ENCODE assay signal across 24 cellular contexts in the genomic region with DNA sequence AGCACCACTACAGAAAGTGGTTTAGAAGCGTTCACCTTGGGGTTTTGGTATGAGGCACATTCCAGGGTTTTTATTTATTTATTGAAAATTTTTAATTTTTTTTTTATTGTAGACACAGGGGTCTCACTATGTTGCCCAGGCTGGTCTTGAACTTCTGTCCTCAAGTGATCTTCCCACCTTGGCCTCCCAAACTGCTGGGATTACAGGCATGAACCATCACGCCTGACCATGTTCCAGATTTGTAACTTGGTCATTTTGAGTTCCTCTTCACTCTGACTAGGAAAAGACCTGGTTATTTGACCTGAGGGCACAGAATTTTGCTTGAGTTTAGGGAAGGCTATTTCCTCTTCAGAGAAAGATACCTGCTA. TPM values are rescaled to one million over a fixed set of nuclear protein-coding genes. Genes with fewer than 3 reads are reported as not detected.
DNase-seq lines count a peak whose midpoint lies in the region; ATAC-seq, FAIRE-seq and TF ChIP-seq lines count a peak whose summit lies in the region.
"Had no signal": no experiment of that assay in that cellular context is flagged by ENCODE, and none has a peak within 500 bp of the region (broad histone marks: within the 10 kb centered on the region; RNA-seq: fewer than 3 reads in every experiment).

No MANE protein-coding gene starts in this region.

- dilution Hi-C loops in mammary epithelial cell (cut with HindIII; ENCODE audit: low sequenced_read_pairs): loop anchor here (10.0 kb wide), 1 partner anchor 65 kb away; no protein-coding TSS in a partner anchor

- H3K36me3 Mint-ChIP-seq in MCF 10A (ENCODE audit: insufficient read depth, unreplicated experiment) (peaks cover 28% of the 10 kb centered on the region), endothelial cell (ENCODE audit: low read depth, unreplicated experiment) (peaks cover 12% of the 10 kb centered on the region)

- peaks cover 81% of the 10 kb centered on the region for H3K79me2 ChIP-seq in mammary epithelial cell (ENCODE audit: insufficient read depth, low read length)

- H3K4me2 ChIP-seq in mammary epithelial cell (ENCODE audit: insufficient read depth, low read depth, low read length): peak overlapping the region; percentile 94

- peaks cover 2% of the 10 kb centered on the region for H4K20me1 ChIP-seq in mammary epithelial cell (ENCODE audit: insufficient read depth, low read length)

- H3K27ac ChIP-seq in mammary epithelial cell (ENCODE audit: insufficient read depth, low read depth, low read length): no peak overlapping the region
- H3K27ac ChIP-seq in skeletal muscle tissue (ENCODE audit: low read depth, low read length): peak overlapping the region; percentile 10
- H3K27ac ChIP-seq: ascending aorta had no signal

- no peak overlapping the region for H2AFZ ChIP-seq in mammary epithelial cell (ENCODE audit: low read depth, low read length)

- peaks cover 3% of the 10 kb centered on the region for H3K36me3 ChIP-seq in mammary epithelial cell (ENCODE audit: insufficient read depth, low read length)
- H3K36me3 ChIP-seq in skeletal muscle tissue (ENCODE audit: control insufficient read depth in 3 of 3, insufficient read depth in 3 of 3, low read length in 3 of 3): peaks cover 10 to 15% (median 14%) of the 10 kb centered on the region in 3 donors

- H3K4me1 ChIP-seq in mammary epithelial cell (ENCODE audit: insufficient read depth, low read length) (peaks cover 20% of the 10 kb centered on the region), skeletal muscle tissue (ENCODE audit: control insufficient read depth in 3 of 3, insufficient read depth in 3 of 3, low read length in 3 of 3) (peaks cover 56 to 63% (median 59%) of the 10 kb centered on the region in 3 donors)

- TF ChIP-seq CTCF in mammary epithelial cell (conservative IDR thresholded peaks at IDR 0.05 in 1 of 2, IDR thresholded peaks at IDR 0.05 in 1 of 2; ENCODE audit: extremely low read depth in 1 of 2, insufficient read depth in 1 of 2, low read depth in 1 of 2, low read length in 2 of 2) (no peak), MCF 10A (IDR thresholded peaks at IDR 0.05; ENCODE audit: unreplicated experiment) (no peak), NB4 (IDR thresholded peaks at IDR 0.05; ENCODE audit: low read depth, low read length) (no peak), endothelial cell (IDR thresholded peaks at IDR 0.05; ENCODE audit: unreplicated experiment) (no peak)

- DNase-seq in mammary epithelial cell: no peak
- no peak for DNase-seq in MCF 10A (ENCODE audit: unreplicated experiment)
- DNase-seq in NB4 (ENCODE audit: low read depth): no peak
- DNase-seq in endothelial cell (ENCODE audit: low spot score): no peak
- no peak for DNase-seq in GM12891 (ENCODE audit: insufficient read length, low spot score)
- DNase-seq: activated naive CD4-positive, alpha-beta T cell treated with anti-CD3 and anti-CD28 coated beads, Interleukin-2, amount 10 ng/mL, durations not matched to agents 7 days and 5 days; DMS153; effector memory CD8-positive, alpha-beta T cell; kidney glomerular epithelial cell; MV-4-11; NCI-H1930; NCI-H446; nephron progenitor cell; NK-92 treated with Interleukin-12 subunit alpha and Interleukin-12 subunit beta, amount 100 ng/mL, for 24 hours; stimulated activated CD4-positive, alpha-beta T cell treated with anti-CD3 and anti-CD28 coated beads, Interleukin-12 subunit alpha, Interleukin-12 subunit beta, amount 100 ng/mL, for 4 hours; stimulated activated CD8-positive, alpha-beta memory T cell treated with anti-CD3 and anti-CD28 coated beads, Interleukin-4, amount 100 ng/mL, for 48 hours; T-cell had no signal

- no peak overlapping the region for H3K4me3 Mint-ChIP-seq in MCF 10A (ENCODE audit: unreplicated experiment)
- H3K4me3 Mint-ChIP-seq in endothelial cell (ENCODE audit: unreplicated experiment): peak overlapping the region; percentile 39

- in situ Hi-C loops in mammary epithelial cell (cut with MboI; ENCODE audit: low sequenced_read_pairs in 2 of 2): no loop called here

- BruUV-seq in mammary epithelial cell (replicated peaks; lab: Mats Ljungman, UMichigan) (no TSS peak), MCF 10A (replicated peaks; lab: Mats Ljungman, UMichigan) (no TSS peak)

- FAIRE-seq in GM12891 (lab: Jason Lieb, UNC): no peak
- FAIRE-seq: GM12892, urothelium cell line had no signal

- H3K27ac Mint-ChIP-seq in MCF 10A (ENCODE audit: low read depth, unreplicated experiment): no peak overlapping the region
- H3K27ac Mint-ChIP-seq in endothelial cell (ENCODE audit: unreplicated experiment): no peak overlapping the region
- H3K27ac Mint-ChIP-seq: activated naive CD4-positive, alpha-beta T cell treated with anti-CD3 and anti-CD28 coated beads, Interleukin-2, amount 10 ng/mL, durations not matched to agents 7 days and 5 days; effector memory CD8-positive, alpha-beta T cell; T-cell had no signal

- intact Hi-C loops in mammary epithelial cell (cut with micrococcal nuclease) (no loop called here), MCF 10A (cut with micrococcal nuclease) (no loop called here)

- CTCF ChIA-PET in mammary epithelial cell (lab: Charles Lee; ENCODE audit: low non-redundant PET) (no interaction called here), MCF 10A (lab: Yijun Ruan, JAX) (interaction anchor here (0.6 to 2.6 kb wide), 5 partner anchors 23 to 427 kb away, joined by 3 to 14 read pairs (median 3); a partner anchor contains a TSS)

- TF ChIP-seq POLR2A in NB4 (IDR thresholded peaks at IDR 0.05; ENCODE audit: extremely low read depth, insufficient read length) (no peak), GM12891 (IDR thresholded peaks at IDR 0.05; ENCODE audit: low read depth, low read length) (no peak)

- H3K4me1 Mint-ChIP-seq in MCF 10A (ENCODE audit: insufficient read depth, unreplicated experiment): peaks cover 27% of the 10 kb centered on the region
- peaks cover 70% of the 10 kb centered on the region for H3K4me1 Mint-ChIP-seq in endothelial cell (ENCODE audit: unreplicated experiment)

- H3K9ac ChIP-seq in mammary epithelial cell (ENCODE audit: insufficient read depth, low read length) (no peak overlapping the region), skeletal muscle tissue (ENCODE audit: low read depth in 1 of 3, low read length in 3 of 3) (peak overlapping the region in 2 of 3 donors; percentile 18 to 44)

- H3K27me3 ChIP-seq in mammary epithelial cell (ENCODE audit: insufficient read depth, low read length) (no peaks in the 10 kb centered on the region), skeletal muscle tissue (ENCODE audit: control insufficient read depth in 3 of 3, insufficient read depth in 3 of 3, low read length in 3 of 3) (no peaks in the 10 kb centered on the region)
- H3K27me3 ChIP-seq: ascending aorta had no signal

- WGBS in mammary epithelial cell (ENCODE audit: low coverage, missing lambda C conversion rate): 71% methylated on average over 2 of the region's 2 CpGs

- H3K27me3 Mint-ChIP-seq in MCF 10A (ENCODE audit: insufficient read depth, unreplicated experiment) (no peaks in the 10 kb centered on the region), endothelial cell (ENCODE audit: unreplicated experiment) (peaks cover 6% of the 10 kb centered on the region)
- H3K27me3 Mint-ChIP-seq: activated naive CD4-positive, alpha-beta T cell treated with anti-CD3 and anti-CD28 coated beads, Interleukin-2, amount 10 ng/mL, durations not matched to agents 7 days and 5 days; effector memory CD8-positive, alpha-beta T cell; T-cell had no signal

- H3K9me3 Mint-ChIP-seq in MCF 10A (ENCODE audit: unreplicated experiment) (no peaks in the 10 kb centered on the region), endothelial cell (ENCODE audit: unreplicated experiment) (no peaks in the 10 kb centered on the region)
- H3K9me3 Mint-ChIP-seq: activated naive CD4-positive, alpha-beta T cell treated with anti-CD3 and anti-CD28 coated beads, Interleukin-2, amount 10 ng/mL, durations not matched to agents 7 days and 5 days; effector memory CD8-positive, alpha-beta T cell; nephron progenitor cell; T-cell had no signal

- POLR2A ChIA-PET in MCF 10A (lab: Yijun Ruan, JAX): interaction anchor here (1.2 to 5.8 kb wide), 3 partner anchors 12 to 42 kb away, joined by 4 to 46 read pairs (median 7); a partner anchor contains a TSS

- no peaks in the 10 kb centered on the region for H3K9me3 ChIP-seq in mammary epithelial cell (replicated peaks; ENCODE audit: insufficient read depth, low read length)
- no peaks in the 10 kb centered on the region for H3K9me3 ChIP-seq in skeletal muscle tissue (ENCODE audit: control insufficient read depth in 3 of 3, low read length in 3 of 3)
- H3K9me3 ChIP-seq: ascending aorta had no signal

- no peak overlapping the region for H3K4me3 ChIP-seq in mammary epithelial cell (replicated peaks in 1 of 3; ENCODE audit: insufficient read depth in 1 of 3, low read depth in 2 of 3, low read length in 3 of 3)
- H3K4me3 ChIP-seq in NB4 (ENCODE audit: low read depth, low read length): peak overlapping the region; percentile 92
- H3K4me3 ChIP-seq in skeletal muscle tissue (ENCODE audit: low read length in 3 of 3): peak overlapping the region in 2 of 3 donors; percentile 34 to 90

- ATAC-seq in HG02981 (IDR thresholded peaks at IDR 0.05; ENCODE audit: unreplicated experiment): no peak
- ATAC-seq in HG02852 (IDR thresholded peaks at IDR 0.05; ENCODE audit: unreplicated experiment): no peak
- ATAC-seq: effector memory CD8-positive, alpha-beta T cell; HCT116; T-cell had no signal

TF ChIP-seq in GM12891, 5 proteins besides CTCF, POLR2A, EP300 and RAD21 (continues in another document):
- TF ChIP-seq TAF1 (IDR thresholded peaks at IDR 0.05; ENCODE audit: low read depth, low read length) (no peak), PAX5 (IDR thresholded peaks at IDR 0.05; ENCODE audit: insufficient read depth, low read length, severe bottlenecking) (no peak)

RNA-seq across cellular contexts. Expression of a gene that starts 3.1 kb away (rescaled TPM):
- 100 to 1,000 TPM in 1 of 2 donors, 10 to 100 TPM in 1; 64.7 to 114 TPM for total RNA-seq in mammary epithelial cell
- 37.1 TPM for polyA plus RNA-seq in mammary epithelial cell
- polyA minus RNA-seq in mammary epithelial cell: 150 TPM
- total RNA-seq in MCF 10A (2022): 107 and 144 TPM in 2 replicates
- 124 TPM for total RNA-seq in endothelial cell (ENCODE audit: unreplicated experiment)
- 50.6 TPM for total RNA-seq in skeletal muscle tissue
- polyA plus RNA-seq in GM12891 (2012; ENCODE audit: low read depth, missing spikeins): 32.9 TPM

RNA-seq across cellular contexts. Expression of a gene that starts 20.2 kb away (rescaled TPM):
- total RNA-seq in mammary epithelial cell: 10 to 100 TPM; 28.0 to 33.3 TPM
- 25.3 TPM for polyA plus RNA-seq in mammary epithelial cell
- polyA minus RNA-seq in mammary epithelial cell: 31.7 TPM
- 31.0 and 34.7 TPM in 2 replicates for total RNA-seq in MCF 10A (2022)
- 35.0 TPM for total RNA-seq in endothelial cell (ENCODE audit: unreplicated experiment)
- total RNA-seq in skeletal muscle tissue: 7.3 TPM
- polyA plus RNA-seq in GM12891 (2012; ENCODE audit: low read depth, missing spikeins): 16.4 TPM

RNA-seq across cellular contexts. Expression of a gene that starts 35.6 kb away (rescaled TPM):
- total RNA-seq in mammary epithelial cell (1 to 10 TPM; 1.0 to 3.7 TPM), MCF 10A (2022) (1.9 and 2.1 TPM in 2 replicates), endothelial cell (ENCODE audit: unreplicated experiment) (5.6 TPM), skeletal muscle tissue (14.1 TPM)
- polyA plus RNA-seq in mammary epithelial cell: 1.3 TPM
- polyA minus RNA-seq in mammary epithelial cell: not detected
- polyA plus RNA-seq in GM12891 (2012; ENCODE audit: low read depth, missing spikeins): 16.9 TPM

RNA-seq across cellular contexts. Expression of a gene that starts 49.6 kb away (rescaled TPM):
- under 1 TPM in 1 of 2 donors, not detected in 1; 0.26 TPM for total RNA-seq in mammary epithelial cell
- 0.03 TPM for polyA plus RNA-seq in mammary epithelial cell
- not detected for polyA minus RNA-seq in mammary epithelial cell
- total RNA-seq in MCF 10A (2022): not detected in 2 replicates
- not detected for total RNA-seq in endothelial cell (ENCODE audit: unreplicated experiment)
- 0.52 TPM for total RNA-seq in skeletal muscle tissue
- polyA plus RNA-seq in GM12891 (2012; ENCODE audit: low read depth, missing spikeins): 1.2 TPM
- total RNA-seq: T-cell had no signal

Comparison
In these comparisons a context has a peak if more than half of its experiments do, and no peak if none do; other contexts are left out.
1. H3K4me3 ChIP-seq: peak in NB4 (single experiment) and skeletal muscle tissue (2 of 3); none in mammary epithelial cell (0 of 3).